10 cellular contexts compared by ENCODE assay signal in genomic region chr2:136765256-136765735, GRCh38. TPM values are rescaled to one million over a fixed set of nuclear protein-coding genes. Genes with fewer than 3 reads are reported as not detected.
DNase-seq lines count a peak whose midpoint lies in the region; ATAC-seq and TF ChIP-seq lines count a peak whose summit lies in the region.
"Had no signal": no experiment of that assay in that cellular context is flagged by ENCODE, and none has a peak within 500 bp of the region (broad histone marks: within the 10 kb centered on the region; RNA-seq: fewer than 3 reads in every experiment).

Gene THSD7B (plus strand): TSS chr2:136765545. CDS start chr2:136882179, 116,634 bp downstream.

- H3K4me3 ChIP-seq in iPS-18c (ENCODE audit: insufficient read depth, low read depth, low read length), result peak within 1 kb of the TSS; percentile 50
- no peak within 1 kb of the TSS for H3K4me3 ChIP-seq in CD8-positive, alpha-beta T cell (ENCODE audit: low read depth, low read length)
- no peak within 1 kb of the TSS for H3K4me3 ChIP-seq in osteoblast (ENCODE audit: insufficient read depth, low read length)

- H3K36me3 Mint-ChIP-seq in activated T-helper 1 cell treated with anti-CD3 and anti-CD28 coated beads, Interleukin-12 subunit alpha, Interleukin-12 subunit beta, Interleukin-2, Interleukin-4 antibody, amounts not matched to agents 30 ng/mL and 10 ng/mL and 1 ng/mL, durations not matched to agents 14 hours and 24 hours and 36 hours (ENCODE audit: low read depth), result peaks cover 1% of the 10 kb centered on the region
- H3K36me3 Mint-ChIP-seq in CD8-positive, alpha-beta T cell, result no peaks in the 10 kb centered on the region

- ATAC-seq in CD8-positive, alpha-beta T cell, result no peak

- no peaks in the 10 kb centered on the region for H3K4me1 ChIP-seq in CD8-positive, alpha-beta T cell (ENCODE audit: insufficient read depth, low read length)
- H3K4me1 ChIP-seq in osteoblast (ENCODE audit: insufficient read depth, low read length), result no peaks in the 10 kb centered on the region

- no peaks in the 10 kb centered on the region for H3K36me3 ChIP-seq in CD8-positive, alpha-beta T cell (ENCODE audit: insufficient read depth, low read length)
- no peaks in the 10 kb centered on the region for H3K36me3 ChIP-seq in osteoblast (ENCODE audit: insufficient read depth, low read length)

- DNase-seq in NCI-H1105 treated with DMSO at 0.1 percent for 48 hours (lab: John Stamatoyannopoulos, UW) (peak; percentile 22), NCI-H1105 (lab: John Stamatoyannopoulos, UW) (no peak), osteoblast (ENCODE audit: insufficient read length, low spot score, missing footprints) (no peak), NCI-H2107 treated with DMSO at 0.1 percent for 48 hours (lab: John Stamatoyannopoulos, UW; ENCODE audit: unreplicated experiment) (no peak)
- DNase-seq in activated T-helper 1 cell treated with anti-CD3 and anti-CD28 coated beads, Interleukin-12 subunit alpha, Interleukin-12 subunit beta, Interleukin-2, Interleukin-4 antibody, amounts not matched to agents 30 ng/mL and 10 ng/mL and 1 ng/mL, durations not matched to agents 14 hours and 24 hours and 36 hours (ENCODE audit: low spot score), result no peak
- DNase-seq in stimulated activated CD8-positive, alpha-beta memory T cell treated with anti-CD3 and anti-CD28 coated beads, Interleukin-4, amount 100 ng/mL, for 48 hours, result peak; percentile 25
- DNase-seq in CD8-positive, alpha-beta T cell, result no peak
- DNase-seq: activated naive CD4-positive, alpha-beta T cell treated with anti-CD3 and anti-CD28 coated beads, Interleukin-2, amount 50 U/mL, for 16 hours had no signal

- no peaks in the 10 kb centered on the region for H4K20me1 ChIP-seq in osteoblast (ENCODE audit: insufficient read depth, low read length)

- peaks cover 4% of the 10 kb centered on the region for H3K27me3 ChIP-seq in CD8-positive, alpha-beta T cell (ENCODE audit: insufficient read depth, low read length)
- peaks cover 10% of the 10 kb centered on the region for H3K27me3 ChIP-seq in osteoblast (ENCODE audit: insufficient read depth, low read length)

- H3K4me2 ChIP-seq in osteoblast (ENCODE audit: insufficient read depth, low read length), result no peak within 1 kb of the TSS

- CTCF ChIA-PET in CD8-positive, alpha-beta T cell (lab: Charles Lee), result no interaction called here

- peak within 1 kb of the TSS; percentile 26 for H3K4me3 Mint-ChIP-seq in activated T-helper 1 cell treated with anti-CD3 and anti-CD28 coated beads, Interleukin-12 subunit alpha, Interleukin-12 subunit beta, Interleukin-2, Interleukin-4 antibody, amounts not matched to agents 30 ng/mL and 10 ng/mL and 1 ng/mL, durations not matched to agents 14 hours and 24 hours and 36 hours
- no peak within 1 kb of the TSS for H3K4me3 Mint-ChIP-seq in CD8-positive, alpha-beta T cell

- peaks cover 14% of the 10 kb centered on the region for H3K4me1 Mint-ChIP-seq in activated T-helper 1 cell treated with anti-CD3 and anti-CD28 coated beads, Interleukin-12 subunit alpha, Interleukin-12 subunit beta, Interleukin-2, Interleukin-4 antibody, amounts not matched to agents 30 ng/mL and 10 ng/mL and 1 ng/mL, durations not matched to agents 14 hours and 24 hours and 36 hours (ENCODE audit: low read depth)
- peaks cover 3% of the 10 kb centered on the region for H3K4me1 Mint-ChIP-seq in CD8-positive, alpha-beta T cell (ENCODE audit: low read depth)

- no peak within 1 kb of the TSS for H3K27ac Mint-ChIP-seq in activated T-helper 1 cell treated with anti-CD3 and anti-CD28 coated beads, Interleukin-12 subunit alpha, Interleukin-12 subunit beta, Interleukin-2, Interleukin-4 antibody, amounts not matched to agents 30 ng/mL and 10 ng/mL and 1 ng/mL, durations not matched to agents 14 hours and 24 hours and 36 hours
- H3K27ac Mint-ChIP-seq in CD8-positive, alpha-beta T cell, result no peak within 1 kb of the TSS

- no peak within 1 kb of the TSS for H2AFZ ChIP-seq in osteoblast (ENCODE audit: low read length)

- TF ChIP-seq CTCF in CD8-positive, alpha-beta T cell (IDR thresholded peaks at IDR 0.05), result no peak
- no peak for TF ChIP-seq CTCF in osteoblast (IDR thresholded peaks at IDR 0.05; ENCODE audit: extremely low read depth, low read depth, low read length)

- H3K9me3 Mint-ChIP-seq in activated T-helper 1 cell treated with anti-CD3 and anti-CD28 coated beads, Interleukin-12 subunit alpha, Interleukin-12 subunit beta, Interleukin-2, Interleukin-4 antibody, amounts not matched to agents 30 ng/mL and 10 ng/mL and 1 ng/mL, durations not matched to agents 14 hours and 24 hours and 36 hours, result no peaks in the 10 kb centered on the region
- H3K9me3 Mint-ChIP-seq in CD8-positive, alpha-beta T cell, result no peaks in the 10 kb centered on the region

- H3K27ac ChIP-seq in CD8-positive, alpha-beta T cell (ENCODE audit: low read depth, low read length), result no peak within 1 kb of the TSS
- no peak within 1 kb of the TSS for H3K27ac ChIP-seq in osteoblast (ENCODE audit: low read depth, low read length)

- intact Hi-C loops in activated T-helper 1 cell treated with anti-CD3 and anti-CD28 coated beads, Interleukin-12 subunit alpha, Interleukin-12 subunit beta, Interleukin-2, Interleukin-4 antibody, amounts not matched to agents 30 ng/mL and 10 ng/mL and 1 ng/mL, durations not matched to agents 14 hours and 24 hours and 36 hours (cut with micrococcal nuclease), result no loop called here
- intact Hi-C loops in CD8-positive, alpha-beta T cell (cut with DNase I, micrococcal nuclease), result no loop called here

- H3K9me3 ChIP-seq in iPS-18c (ENCODE audit: control insufficient read depth, insufficient read depth, low read length) (no peaks in the 10 kb centered on the region), osteoblast (ENCODE audit: low read depth, low read length) (no peaks in the 10 kb centered on the region)
- H3K9me3 ChIP-seq in CD8-positive, alpha-beta T cell (ENCODE audit: low read length), result no peaks in the 10 kb centered on the region

- POLR2A ChIA-PET in CD8-positive, alpha-beta T cell (lab: Charles Lee), result no interaction called here

- H3K79me2 ChIP-seq in osteoblast (ENCODE audit: insufficient read depth, low read length), result no peaks in the 10 kb centered on the region

- peaks cover 53% of the 10 kb centered on the region for H3K27me3 Mint-ChIP-seq in activated T-helper 1 cell treated with anti-CD3 and anti-CD28 coated beads, Interleukin-12 subunit alpha, Interleukin-12 subunit beta, Interleukin-2, Interleukin-4 antibody, amounts not matched to agents 30 ng/mL and 10 ng/mL and 1 ng/mL, durations not matched to agents 14 hours and 24 hours and 36 hours (ENCODE audit: insufficient read depth)
- H3K27me3 Mint-ChIP-seq in CD8-positive, alpha-beta T cell (ENCODE audit: low read depth), result peaks cover 60% of the 10 kb centered on the region

RNA-seq across cellular contexts. Expression of gene THSD7B, which starts in this region (rescaled TPM):
- total RNA-seq in activated T-helper 1 cell treated with anti-CD3 and anti-CD28 coated beads, Interleukin-12 subunit alpha, Interleukin-12 subunit beta, Interleukin-2, Interleukin-4 antibody, amounts not matched to agents 30 ng/mL and 10 ng/mL and 1 ng/mL, durations not matched to agents 14 hours and 24 hours and 36 hours, result not detected in 2 replicates
- total RNA-seq in CD8-positive, alpha-beta T cell, result not detected
- under 0.01 TPM in 2 replicates for total RNA-seq in osteoblast
- total RNA-seq: mononuclear cell had no signal

Comparison
In these comparisons a context has a peak if more than half of its experiments do, and no peak if none do; other contexts are left out.
1. DNase-seq: peak in NCI-H1105 treated with DMSO at 0.1 percent for 48 hours (single experiment) and stimulated activated CD8-positive, alpha-beta memory T cell treated with anti-CD3 and anti-CD28 coated beads, Interleukin-4, amount 100 ng/mL, for 48 hours (single experiment); none in NCI-H1105 (single experiment), activated T-helper 1 cell treated with anti-CD3 and anti-CD28 coated beads, Interleukin-12 subunit alpha, Interleukin-12 subunit beta, Interleukin-2, Interleukin-4 antibody, amounts not matched to agents 30 ng/mL and 10 ng/mL and 1 ng/mL, durations not matched to agents 14 hours and 24 hours and 36 hours (single experiment), CD8-positive, alpha-beta T cell (0 of 7), osteoblast (single experiment) and NCI-H2107 treated with DMSO at 0.1 percent for 48 hours (single experiment).